In genomic region chr2:73020657-73021370, GRCh38 we compare ENCODE assay signal across 11 cellular contexts. TPM values are rescaled to one million over a fixed set of nuclear protein-coding genes. Genes with fewer than 3 reads are reported as not detected.
A peak's percentile ranks its signal among the peaks of the same experiment; 100 is the strongest.
DNase-seq lines count a peak whose midpoint lies in the region; ATAC-seq and TF ChIP-seq lines count a peak whose summit lies in the region.
"Had no signal": no experiment of that assay in that cellular context is flagged by ENCODE, and none has a peak within 500 bp of the region (broad histone marks: within the 10 kb centered on the region; RNA-seq: fewer than 3 reads in every experiment).

No MANE protein-coding gene starts in this region.

- H3K4me3 Mint-ChIP-seq in Calu3 (ENCODE audit: low read depth, unreplicated experiment) = no peak overlapping the region
- H3K4me3 Mint-ChIP-seq: activated T-cell treated with anti-CD3 and anti-CD28 coated beads, Interleukin-2, amount 50 U/mL, for 24 hours; immature natural killer cell; T-helper 1 cell treated with Interleukin-12 subunit alpha and Interleukin-12 subunit beta and Interleukin-4 antibody, amounts not matched to agents 30 μg/mL and 1 μg/mL, for 36 hours had no signal

- no peaks in the 10 kb centered on the region for H3K9me3 ChIP-seq in AG04450 (ENCODE audit: control insufficient read depth, insufficient read depth, low read length)
- H3K9me3 ChIP-seq in lung (ENCODE audit: control insufficient read depth in 2 of 2, insufficient read depth in 1 of 2, low read length in 1 of 2) = no peaks in the 10 kb centered on the region

- H3K27ac ChIP-seq in AG04450 (ENCODE audit: low read depth, low read length) = peak overlapping the region; percentile 39
- peak overlapping the region in 1 of 2 donors; percentile 31 for H3K27ac ChIP-seq in coronary artery
- no peak overlapping the region for H3K27ac ChIP-seq in lung (ENCODE audit: low read depth in 1 of 2, low read length in 1 of 2)

- H3K27ac Mint-ChIP-seq in Calu3 (ENCODE audit: unreplicated experiment) = no peak overlapping the region
- H3K27ac Mint-ChIP-seq: activated T-cell treated with anti-CD3 and anti-CD28 coated beads, Interleukin-2, amount 50 U/mL, for 24 hours; immature natural killer cell; T-helper 1 cell treated with Interleukin-12 subunit alpha and Interleukin-12 subunit beta and Interleukin-4 antibody, amounts not matched to agents 30 μg/mL and 1 μg/mL, for 36 hours had no signal

- DNase-seq in AG04450 (ENCODE audit: low read depth, low spot score) (peak; percentile 56), HT1080 (ENCODE audit: low read depth) (peak; percentile 60), coronary artery (ENCODE audit: low spot score) (peak; percentile 52), lung (ENCODE audit: low spot score) (no peak), Calu3 (no peak), NCI-H2227 treated with DMSO at 0.1 percent for 48 hours (lab: John Stamatoyannopoulos, UW) (no peak)
- DNase-seq: activated T-cell treated with anti-CD3 and anti-CD28 coated beads, Interleukin-2, amount 50 U/mL, for 24 hours; immature natural killer cell had no signal

- H3K36me3 ChIP-seq in lung (ENCODE audit: control insufficient read depth in 2 of 2, insufficient read depth in 2 of 2, low read length in 2 of 2) = peaks cover 2 to 7% of the 10 kb centered on the region in 2 donors

- peak; percentile 27 for ATAC-seq in lung (ENCODE audit: insufficient read depth, low FRiP score)
- no peak for ATAC-seq in GM21360 (IDR thresholded peaks at IDR 0.05; ENCODE audit: unreplicated experiment)
- no peak for ATAC-seq in HG02642 (IDR thresholded peaks at IDR 0.05; ENCODE audit: poor library complexity, unreplicated experiment)

- WGBS in lung, 2 donors = 81 to 90% methylated on average over 12 of the region's 12 CpGs

- BruUV-seq in Calu3 (replicated peaks; lab: Mats Ljungman, UMichigan) = no TSS peak

- H3K36me3 Mint-ChIP-seq in Calu3 (ENCODE audit: insufficient read depth, unreplicated experiment) = no peaks in the 10 kb centered on the region

- no peaks in the 10 kb centered on the region for H3K27me3 ChIP-seq in AG04450 (ENCODE audit: control insufficient read depth, insufficient read depth, low read length)
- no peaks in the 10 kb centered on the region for H3K27me3 ChIP-seq in lung (ENCODE audit: control insufficient read depth, insufficient read depth)

- no peak overlapping the region for H3K4me3 ChIP-seq in AG04450 (ENCODE audit: low read depth, low read length)
- no peak overlapping the region for H3K4me3 ChIP-seq in coronary artery
- H3K4me3 ChIP-seq in lung = no peak overlapping the region

- intact Hi-C loops in Calu3 (cut with micrococcal nuclease; ENCODE audit: unreplicated experiment) = no loop called here

- TF ChIP-seq CTCF in AG04450 (IDR thresholded peaks at IDR 0.05; ENCODE audit: low read depth, low read length) (no peak), coronary artery (IDR thresholded peaks at IDR 0.05) (no peak), lung (IDR thresholded peaks at IDR 0.05; ENCODE audit: control extremely low read depth, extremely low read depth) (no peak), Calu3 (IDR thresholded peaks at IDR 0.05; ENCODE audit: unreplicated experiment) (no peak)

- H3K4me1 Mint-ChIP-seq in Calu3 (ENCODE audit: low read depth, unreplicated experiment) = no peaks in the 10 kb centered on the region
- H3K4me1 Mint-ChIP-seq: immature natural killer cell had no signal

- CTCF ChIA-PET in AG04450 (lab: Charles Lee) = interaction anchor here (1.2 kb wide), 1 partner anchor 156 kb away, joined by 4 read pairs; no protein-coding TSS in a partner anchor
- CTCF ChIA-PET in Calu3 (lab: Charles Lee) = interaction anchor here (0.6 kb wide), 1 partner anchor 11 kb away, joined by 3 read pairs; no protein-coding TSS in a partner anchor

- no peaks in the 10 kb centered on the region for H3K9me3 Mint-ChIP-seq in Calu3 (ENCODE audit: low read depth, unreplicated experiment)
- H3K9me3 Mint-ChIP-seq: activated T-cell treated with anti-CD3 and anti-CD28 coated beads, Interleukin-2, amount 50 U/mL, for 24 hours; immature natural killer cell; T-helper 1 cell treated with Interleukin-12 subunit alpha and Interleukin-12 subunit beta and Interleukin-4 antibody, amounts not matched to agents 30 μg/mL and 1 μg/mL, for 36 hours had no signal

- POLR2A ChIA-PET in AG04450 (lab: Yijun Ruan, JAX) = no interaction called here

- no peaks in the 10 kb centered on the region for H3K27me3 Mint-ChIP-seq in Calu3 (ENCODE audit: unreplicated experiment)
- H3K27me3 Mint-ChIP-seq: activated T-cell treated with anti-CD3 and anti-CD28 coated beads, Interleukin-2, amount 50 U/mL, for 24 hours had no signal

- H3K4me1 ChIP-seq in lung (ENCODE audit: control insufficient read depth in 2 of 2, insufficient read depth in 2 of 2, low read length in 2 of 2) = peaks cover 0 to 2% of the 10 kb centered on the region in 2 donors

RNA-seq across cellular contexts. Expression of gene SFXN5, which starts 50.7 kb away (rescaled TPM):
- polyA plus RNA-seq in AG04450 (2011; rRNA removed) (11.8 and 13.7 TPM in 2 replicates), lung (1 to 10 TPM; 8.3 to 8.9 TPM)
- polyA minus RNA-seq in AG04450 (2011; rRNA and poly(A)+ RNA removed) = 16.3 and 24.6 TPM in 2 replicates
- 10.8 and 13.8 TPM in 2 replicates for total RNA-seq in HT1080 (2014; rRNA removed; shearing (Covaris generic))
- 2.8 and 4.8 TPM in 2 replicates for polyA plus RNA-seq in HT1080 (2015; cell fraction: cytosol; rRNA removed)
- 12.0 and 13.5 TPM in 2 replicates for polyA plus RNA-seq in HT1080 (2015; cell fraction: nucleus; rRNA removed)
- total RNA-seq in lung (10 to 100 TPM; 10.4 to 15.6 TPM), Calu3 (2022) (11.3 and 16.4 TPM in 2 replicates)

Comparison
In these comparisons a context has a peak if more than half of its experiments do, and no peak if none do; other contexts are left out.
1. DNase-seq: peak in AG04450 (single experiment), HT1080 (single experiment) and coronary artery (single experiment); none in lung (single experiment), Calu3 (single experiment) and NCI-H2227 treated with DMSO at 0.1 percent for 48 hours (single experiment).